Comparison of ENCODE assay signal across 1 cellular context in genomic region chr3:59867185-59868002, GRCh38.
A peak's percentile ranks its signal among the peaks of the same experiment; 100 is the strongest.
TF ChIP-seq lines count a peak whose summit lies in the region.

No MANE protein-coding gene starts in this region.

TF ChIP-seq in GM12878, 131 proteins besides CTCF, POLR2A, EP300 and RAD21 (continued from another document):
- TF ChIP-seq USF2 (IDR thresholded peaks at IDR 0.05; ENCODE audit: borderline replicate concordance, low read depth, low read length) (no peak), SPI1 (IDR thresholded peaks at IDR 0.05; ENCODE audit: borderline replicate concordance, insufficient read depth, low read depth, low read length) (no peak), SMC3 (IDR thresholded peaks at IDR 0.05; ENCODE audit: borderline replicate concordance, low read length) (no peak), NFYA (IDR thresholded peaks at IDR 0.05; ENCODE audit: borderline replicate concordance, low read depth, low read length) (no peak), MYB (IDR thresholded peaks at IDR 0.05; ENCODE audit: borderline replicate concordance, low read depth, low read length) (no peak), IRF4 (IDR thresholded peaks at IDR 0.05; ENCODE audit: low read depth, low read length) (no peak), JUND (IDR thresholded peaks at IDR 0.05; ENCODE audit: low read depth, low read length) (no peak), CUX1 (IDR thresholded peaks at IDR 0.05; ENCODE audit: insufficient replicate concordance, low read depth, low read length) (no peak), RBBP5 (conservative IDR thresholded peaks at IDR 0.05) (no peak), ZZZ3 (IDR thresholded peaks at IDR 0.05; ENCODE audit: control insufficient read depth, insufficient read length, low read depth) (no peak), BMI1 (IDR thresholded peaks at IDR 0.05; ENCODE audit: borderline replicate concordance) (no peak), IKZF2 (IDR thresholded peaks at IDR 0.05) (peak; percentile 20 to 46; a peak in 2 of 4 replicates), ZNF217 (IDR thresholded peaks at IDR 0.05) (0 out of 2 replicates have a peak, but pooled peaks have one; percentile 25), EGR1 (IDR thresholded peaks at IDR 0.05; ENCODE audit: borderline replicate concordance in 1 of 2, low read depth in 2 of 2, low read length in 2 of 2) (no peak), ZBTB4 (CRISPR knock-in tag; IDR thresholded peaks at IDR 0.05) (no peak), CREM (IDR thresholded peaks at IDR 0.05; ENCODE audit: low read depth) (peak; percentile 12; the same call in 1 of the 2 replicates), CBX3 (IDR thresholded peaks at IDR 0.05; ENCODE audit: borderline replicate concordance, low read depth) (no peak), DPF2 (IDR thresholded peaks at IDR 0.05) (peak; percentile 11; the same call in 1 of the 2 replicates), CEBPB (IDR thresholded peaks at IDR 0.05; ENCODE audit: borderline replicate concordance in 1 of 2, low read depth in 2 of 2, low read length in 2 of 2) (no peak), ZBTB11 (CRISPR knock-in tag; IDR thresholded peaks at IDR 0.05) (no peak), IRF3 (IDR thresholded peaks at IDR 0.05) (no peak)
